Comparison of ENCODE assay signal across 38 cellular contexts in genomic region chr9:131034268-131034667, GRCh38. TPM values are rescaled to one million over a fixed set of nuclear protein-coding genes. Genes with fewer than 3 reads are reported as not detected.
"Had no signal": no experiment of that assay in that cellular context is flagged by ENCODE, and none has a peak within 500 bp of the region (broad histone marks: within the 10 kb centered on the region; RNA-seq: fewer than 3 reads in every experiment).

No MANE protein-coding gene starts in this region.

- H3K4me1 Mint-ChIP-seq: activated B cell treated with CpG ODN at 0.5 μM for 24 hours; activated CD4-positive, alpha-beta T cell treated with anti-CD3 and anti-CD28 coated beads, Interleukin-2, amount 10 ng/mL, durations not matched to agents 24 days and 14 days; activated naive CD4-positive, alpha-beta T cell treated with anti-CD3 and anti-CD28 coated beads, Interleukin-2, amount 10 ng/mL, durations not matched to agents 7 days and 5 days; activated naive CD4-positive, alpha-beta T cell treated with anti-CD3 and anti-CD28 coated beads, Interleukin-2, amount 50 U/mL, for 24 hours; activated naive CD8-positive, alpha-beta T cell treated with anti-CD3 and anti-CD28 coated beads, Interleukin-2, amount 10 ng/mL, durations not matched to agents 7 days and 5 days; activated naive CD8-positive, alpha-beta T cell treated with anti-CD3 and anti-CD28 coated beads, Interleukin-2, amount 50 U/mL, for 24 hours; activated T-helper 17 cell treated with anti-CD3 and anti-CD28 coated beads, Interleukin-2, amount 50 U/mL, for 72 hours; central memory CD8-positive, alpha-beta T cell had no signal

- ATAC-seq: activated CD8-positive, alpha-beta T cell treated with anti-CD3 and anti-CD28 coated beads for 36 hours; activated naive CD8-positive, alpha-beta T cell treated with anti-CD3 and anti-CD28 coated beads, Interleukin-2, amount 50 U/mL, for 24 hours; activated T-cell treated with anti-CD3 and anti-CD28 coated beads, Interleukin-2, amount 50 U/mL, for 4 hours; activated T-cell treated with anti-CD3 and anti-CD28 coated beads, Interleukin-2, amount 50 U/mL, for 72 hours; activated T-helper 17 cell treated with anti-CD3 and anti-CD28 coated beads, Interleukin-2, amount 50 U/mL, for 72 hours had no signal

- H3K36me3 Mint-ChIP-seq: activated CD4-positive, alpha-beta memory T cell treated with anti-CD3 and anti-CD28 coated beads for 36 hours; activated naive CD4-positive, alpha-beta T cell treated with anti-CD3 and anti-CD28 coated beads, Interleukin-2, amount 10 ng/mL, durations not matched to agents 7 days and 5 days; activated naive CD4-positive, alpha-beta T cell treated with anti-CD3 and anti-CD28 coated beads, Interleukin-2, amount 50 U/mL, for 24 hours; activated naive CD8-positive, alpha-beta T cell; activated naive CD8-positive, alpha-beta T cell treated with anti-CD3 and anti-CD28 coated beads, Interleukin-2, amount 10 ng/mL, durations not matched to agents 7 days and 5 days; brain had no signal

- H3K9me3 Mint-ChIP-seq: activated B cell treated with CpG ODN at 0.5 μM for 24 hours; activated CD4-positive, alpha-beta memory T cell treated with anti-CD3 and anti-CD28 coated beads for 36 hours; activated CD4-positive, alpha-beta T cell treated with anti-CD3 and anti-CD28 coated beads, Interleukin-2, amount 10 ng/mL, durations not matched to agents 24 days and 14 days; activated CD8-positive, alpha-beta T cell treated with anti-CD3 and anti-CD28 coated beads for 36 hours; activated naive CD4-positive, alpha-beta T cell treated with anti-CD3 and anti-CD28 coated beads, Interleukin-2, amount 10 ng/mL, durations not matched to agents 7 days and 5 days; activated naive CD4-positive, alpha-beta T cell treated with anti-CD3 and anti-CD28 coated beads, Interleukin-2, amount 50 U/mL, for 24 hours; activated naive CD8-positive, alpha-beta T cell treated with anti-CD3 and anti-CD28 coated beads, Interleukin-2, amount 10 ng/mL, durations not matched to agents 7 days and 5 days; activated naive CD8-positive, alpha-beta T cell treated with anti-CD3 and anti-CD28 coated beads, Interleukin-2, amount 50 U/mL, for 24 hours; activated T-cell treated with anti-CD3 and anti-CD28 coated beads, Interleukin-2, amount 50 U/mL, for 4 hours; activated T-cell treated with anti-CD3 and anti-CD28 coated beads, Interleukin-2, amount 50 U/mL, for 72 hours; activated T-helper 1 cell treated with anti-CD3 and anti-CD28 coated beads, Interleukin-12 subunit alpha, Interleukin-12 subunit beta, Interleukin-2, Interleukin-4 antibody, amounts not matched to agents 30 ng/mL and 10 ng/mL and 1 ng/mL, durations not matched to agents 14 hours and 24 hours and 36 hours; activated T-helper 17 cell treated with anti-CD3 and anti-CD28 coated beads, Interleukin-2, amount 50 U/mL, for 72 hours; central memory CD8-positive, alpha-beta T cell; T-helper 1 cell treated with Interleukin-12 subunit alpha and Interleukin-12 subunit beta and Interleukin-4 antibody, amounts not matched to agents 30 μg/mL and 1 μg/mL, for 36 hours; T-helper 2 cell treated with Interferon-gamma antibody and Interleukin-4, amounts not matched to agents 5 μg/mL and 100 μg/mL, for 36 hours had no signal

- H3K36me3 ChIP-seq: ascending aorta, cardiac muscle cell had no signal

- DNase-seq: activated B cell treated with CpG ODN at 0.5 μM for 24 hours; activated CD4-positive, alpha-beta memory T cell treated with anti-CD3 and anti-CD28 coated beads for 36 hours; activated CD4-positive, alpha-beta T cell treated with anti-CD3 and anti-CD28 coated beads for 4 hours; activated CD4-positive, alpha-beta T cell treated with anti-CD3 and anti-CD28 coated beads, Interleukin-2, amount 10 ng/mL, durations not matched to agents 24 days and 14 days; activated CD4-positive, alpha-beta T cell treated with anti-CD3 and anti-CD28 coated beads, Interleukin-2, amount 50 U/mL, for 1 hour; activated CD4-positive, alpha-beta T cell treated with anti-CD3 and anti-CD28 coated beads, Interleukin-2, amount 50 U/mL, for 4 hours; activated CD4-positive, CD25-positive, alpha-beta regulatory T cell treated with anti-CD3 and anti-CD28 coated beads, Interleukin-2, amount 50 U/mL, for 72 hours; activated CD8-positive, alpha-beta memory T cell treated with anti-CD3 and anti-CD28 coated beads, Interleukin-2, amount 50 U/mL, for 4 hours; activated CD8-positive, alpha-beta T cell treated with anti-CD3 and anti-CD28 coated beads for 36 hours; activated gamma-delta T cell; activated naive CD4-positive, alpha-beta T cell treated with anti-CD3 and anti-CD28 coated beads, Interleukin-2, amount 10 ng/mL, durations not matched to agents 7 days and 5 days; activated naive CD4-positive, alpha-beta T cell treated with Interleukin-2 at 50 U/mL for 16 hours; activated naive CD8-positive, alpha-beta T cell treated with anti-CD3 and anti-CD28 coated beads, Interleukin-2, amount 10 ng/mL, durations not matched to agents 7 days and 5 days; activated naive CD8-positive, alpha-beta T cell treated with anti-CD3 and anti-CD28 coated beads, Interleukin-2, amount 50 U/mL, for 24 hours; activated T-cell treated with anti-CD3 and anti-CD28 coated beads for 4 hours; activated T-cell treated with anti-CD3 and anti-CD28 coated beads, Interleukin-2, amount 50 U/mL, for 1 hour; activated T-cell treated with anti-CD3 and anti-CD28 coated beads, Interleukin-2, amount 50 U/mL, for 4 hours; activated T-cell treated with anti-CD3 and anti-CD28 coated beads, Interleukin-2, amount 50 U/mL, for 72 hours; amygdala; anterior cingulate cortex; caudate nucleus; cerebellar nuclear complex; T-helper 1 cell; T-helper 2 cell; T-helper 9 cell had no signal

- FAIRE-seq: bronchial epithelial cell, TTC549 had no signal

- H3K4me3 ChIP-seq: ascending aorta, cardiac muscle cell had no signal

- H3K27ac Mint-ChIP-seq: activated B cell treated with CpG ODN at 0.5 μM for 24 hours; activated CD4-positive, alpha-beta memory T cell treated with anti-CD3 and anti-CD28 coated beads for 36 hours; activated CD4-positive, alpha-beta T cell treated with anti-CD3 and anti-CD28 coated beads, Interleukin-2, amount 10 ng/mL, durations not matched to agents 24 days and 14 days; activated CD8-positive, alpha-beta T cell treated with anti-CD3 and anti-CD28 coated beads for 36 hours; activated naive CD4-positive, alpha-beta T cell treated with anti-CD3 and anti-CD28 coated beads, Interleukin-2, amount 10 ng/mL, durations not matched to agents 7 days and 5 days; activated naive CD4-positive, alpha-beta T cell treated with anti-CD3 and anti-CD28 coated beads, Interleukin-2, amount 50 U/mL, for 24 hours; activated naive CD8-positive, alpha-beta T cell; activated naive CD8-positive, alpha-beta T cell treated with anti-CD3 and anti-CD28 coated beads, Interleukin-2, amount 10 ng/mL, durations not matched to agents 7 days and 5 days; activated naive CD8-positive, alpha-beta T cell treated with anti-CD3 and anti-CD28 coated beads, Interleukin-2, amount 50 U/mL, for 24 hours; activated T-cell treated with anti-CD3 and anti-CD28 coated beads, Interleukin-2, amount 50 U/mL, for 72 hours; activated T-helper 1 cell treated with anti-CD3 and anti-CD28 coated beads, Interleukin-12 subunit alpha, Interleukin-12 subunit beta, Interleukin-2, Interleukin-4 antibody, amounts not matched to agents 30 ng/mL and 10 ng/mL and 1 ng/mL, durations not matched to agents 14 hours and 24 hours and 36 hours; activated T-helper 17 cell treated with anti-CD3 and anti-CD28 coated beads, Interleukin-2, amount 50 U/mL, for 72 hours; T-helper 1 cell treated with Interleukin-12 subunit alpha and Interleukin-12 subunit beta and Interleukin-4 antibody, amounts not matched to agents 30 μg/mL and 1 μg/mL, for 36 hours; T-helper 2 cell treated with Interferon-gamma antibody and Interleukin-4, amounts not matched to agents 5 μg/mL and 100 μg/mL, for 36 hours had no signal

- H3K4me3 Mint-ChIP-seq: activated B cell treated with CpG ODN at 0.5 μM for 24 hours; activated CD4-positive, alpha-beta memory T cell treated with anti-CD3 and anti-CD28 coated beads for 36 hours; activated CD4-positive, alpha-beta T cell treated with anti-CD3 and anti-CD28 coated beads, Interleukin-2, amount 10 ng/mL, durations not matched to agents 24 days and 14 days; activated CD8-positive, alpha-beta T cell treated with anti-CD3 and anti-CD28 coated beads for 36 hours; activated naive CD4-positive, alpha-beta T cell treated with anti-CD3 and anti-CD28 coated beads, Interleukin-2, amount 10 ng/mL, durations not matched to agents 7 days and 5 days; activated naive CD4-positive, alpha-beta T cell treated with anti-CD3 and anti-CD28 coated beads, Interleukin-2, amount 50 U/mL, for 24 hours; activated naive CD8-positive, alpha-beta T cell; activated naive CD8-positive, alpha-beta T cell treated with anti-CD3 and anti-CD28 coated beads, Interleukin-2, amount 10 ng/mL, durations not matched to agents 7 days and 5 days; activated naive CD8-positive, alpha-beta T cell treated with anti-CD3 and anti-CD28 coated beads, Interleukin-2, amount 50 U/mL, for 24 hours; activated T-cell treated with anti-CD3 and anti-CD28 coated beads, Interleukin-2, amount 50 U/mL, for 4 hours; activated T-cell treated with anti-CD3 and anti-CD28 coated beads, Interleukin-2, amount 50 U/mL, for 72 hours; activated T-helper 1 cell treated with anti-CD3 and anti-CD28 coated beads, Interleukin-12 subunit alpha, Interleukin-12 subunit beta, Interleukin-2, Interleukin-4 antibody, amounts not matched to agents 30 ng/mL and 10 ng/mL and 1 ng/mL, durations not matched to agents 14 hours and 24 hours and 36 hours; activated T-helper 17 cell treated with anti-CD3 and anti-CD28 coated beads, Interleukin-2, amount 50 U/mL, for 72 hours; brain; central memory CD8-positive, alpha-beta T cell; T-helper 1 cell treated with Interleukin-12 subunit alpha and Interleukin-12 subunit beta and Interleukin-4 antibody, amounts not matched to agents 30 μg/mL and 1 μg/mL, for 36 hours; T-helper 2 cell treated with Interferon-gamma antibody and Interleukin-4, amounts not matched to agents 5 μg/mL and 100 μg/mL, for 36 hours had no signal

- H3K9me3 ChIP-seq: ascending aorta had no signal

- H3K27me3 Mint-ChIP-seq: activated CD4-positive, alpha-beta T cell treated with anti-CD3 and anti-CD28 coated beads, Interleukin-2, amount 10 ng/mL, durations not matched to agents 24 days and 14 days; activated CD8-positive, alpha-beta T cell treated with anti-CD3 and anti-CD28 coated beads for 36 hours; activated naive CD8-positive, alpha-beta T cell had no signal

- H3K27me3 ChIP-seq: ascending aorta, cardiac muscle cell had no signal

- H3K27ac ChIP-seq: ascending aorta, cardiac muscle cell, VCaP had no signal

RNA-seq across cellular contexts. Expression of gene LAMC3, which starts 25.3 kb away (rescaled TPM):
- total RNA-seq: activated B cell treated with CpG ODN at 0.5 μM for 24 hours, bronchial epithelial cell had no signal
